8 cellular contexts compared by ENCODE assay signal in genomic region chr21:25735895-25736597, GRCh38. TPM values are rescaled to one million over a fixed set of nuclear protein-coding genes. Genes with fewer than 3 reads are reported as not detected.
DNase-seq lines count a peak whose midpoint lies in the region; ATAC-seq and TF ChIP-seq lines count a peak whose summit lies in the region.

No MANE protein-coding gene starts in this region.

- peak; percentile 13 for ATAC-seq in GM18502 (IDR thresholded peaks at IDR 0.05; ENCODE audit: poor library complexity, unreplicated experiment)
- ATAC-seq in HG02981 (IDR thresholded peaks at IDR 0.05; ENCODE audit: unreplicated experiment), result peak; percentile 11
- ATAC-seq in PC-3, result peak; percentile 3

- TF ChIP-seq CTCF in AG09309 (IDR thresholded peaks at IDR 0.05; ENCODE audit: control insufficient read depth, insufficient read depth, low read depth, low read length, missing control alignments), result no peak
- no peak for TF ChIP-seq CTCF in PC-3 (conservative IDR thresholded peaks at IDR 0.05; ENCODE audit: low read depth, low read length)

- intact Hi-C loops in PC-3 (cut with micrococcal nuclease), result loop anchor here (1.0 to 10.0 kb wide), 2 partner anchors 128 to 129 kb away; no protein-coding TSS in a partner anchor

- peak overlapping the region; percentile 94 for H3K4me2 ChIP-seq in PC-3 (ENCODE audit: low read length)

- peak overlapping the region; percentile 97 for H3K27ac ChIP-seq in PC-3 (ENCODE audit: low read length)
- peak overlapping the region; percentile 97 for H3K27ac ChIP-seq in muscle layer of duodenum (ENCODE audit: low read length)

- H3K79me2 ChIP-seq in PC-3 (ENCODE audit: low read length), result peaks cover 89% of the 10 kb centered on the region

- peak overlapping the region; percentile 90 for H2AFZ ChIP-seq in PC-3 (ENCODE audit: low read length)

- DNase-seq in AG09309 (ENCODE audit: low read depth) (no peak), PC-3 (peak; percentile 9), dermis blood vessel endothelial cell (peak; percentile 45), NCI-H1930 (lab: John Stamatoyannopoulos, UW) (no peak)
- no peak for DNase-seq in activated CD4-positive, alpha-beta T cell treated with anti-CD3 and anti-CD28 coated beads, Interleukin-2, amount 50 U/mL, for 4 hours

- H3K36me3 ChIP-seq in PC-3 (ENCODE audit: low read depth, low read length) (no peaks in the 10 kb centered on the region), muscle layer of duodenum (ENCODE audit: control insufficient read depth in 1 of 2, insufficient read depth in 2 of 2, low read length in 2 of 2) (peaks cover 0 to 6% of the 10 kb centered on the region in 2 donors)

- H3K27me3 ChIP-seq in PC-3 (ENCODE audit: low read length) (no peaks in the 10 kb centered on the region), muscle layer of duodenum (ENCODE audit: low read depth, low read length) (no peaks in the 10 kb centered on the region)

- H3F3A ChIP-seq in PC-3 (ENCODE audit: low read length, unreplicated experiment), result no peaks in the 10 kb centered on the region

- H4K20me1 ChIP-seq in PC-3 (ENCODE audit: low read length), result peaks cover 5% of the 10 kb centered on the region; the same call in 1 of the 2 replicates

- H3K9ac ChIP-seq in PC-3 (ENCODE audit: low read length), result peak overlapping the region; percentile 99

- H3K9me2 ChIP-seq in PC-3 (replicated peaks; ENCODE audit: low read length), result no peaks in the 10 kb centered on the region

- CTCF ChIA-PET in PC-3 (lab: Charles Lee), result no interaction called here

- BruUV-seq in PC-3 (replicated peaks; lab: Mats Ljungman, UMichigan), result TSS peak; percentile 29

- POLR2A ChIA-PET in PC-3 (lab: Charles Lee; ENCODE audit: unreplicated experiment), result no interaction called here

- H3K4me1 ChIP-seq in PC-3 (ENCODE audit: insufficient read depth, low read length), result peaks cover 18% of the 10 kb centered on the region; the same call in 1 of the 2 replicates
- peaks cover 4 to 38% of the 10 kb centered on the region in 2 donors for H3K4me1 ChIP-seq in muscle layer of duodenum (ENCODE audit: control insufficient read depth in 1 of 2, insufficient read depth in 2 of 2, low read length in 2 of 2)

- H3K9me3 ChIP-seq in PC-3 (ENCODE audit: low read length), result no peaks in the 10 kb centered on the region
- H3K9me3 ChIP-seq in muscle layer of duodenum (ENCODE audit: control insufficient read depth in 1 of 2, low read length in 2 of 2), result no peaks in the 10 kb centered on the region

- H3K4me3 ChIP-seq in AG09309 (ENCODE audit: control insufficient read depth, low read depth, low read length), result peak overlapping the region; percentile 90
- H3K4me3 ChIP-seq in PC-3 (ENCODE audit: low read length), result peak overlapping the region; percentile 93
- H3K4me3 ChIP-seq in muscle layer of duodenum (ENCODE audit: low read depth in 1 of 2, low read length in 2 of 2), result peak overlapping the region; percentile 88 to 98

RNA-seq across cellular contexts. Expression of gene GABPA, which starts 1.3 kb away (rescaled TPM):
- total RNA-seq in PC-3 (2014; rRNA removed) (19.0 and 19.9 TPM in 2 replicates), dermis blood vessel endothelial cell (41.6 and 44.4 TPM in 2 replicates)

RNA-seq across cellular contexts. Expression of gene ATP5PF, which starts 1.3 kb away (rescaled TPM):
- total RNA-seq in PC-3 (2014; rRNA removed) (170 and 184 TPM in 2 replicates), dermis blood vessel endothelial cell (48.2 and 64.2 TPM in 2 replicates)

Comparison
In these comparisons a context has a peak if more than half of its experiments do, and no peak if none do; other contexts are left out.
1. DNase-seq: peak in PC-3 (single experiment) and dermis blood vessel endothelial cell (single experiment); none in AG09309 (single experiment), NCI-H1930 (0 of 2) and activated CD4-positive, alpha-beta T cell treated with anti-CD3 and anti-CD28 coated beads, Interleukin-2, amount 50 U/mL, for 4 hours (0 of 2).
2. Peak in every context shown above with its lines, with median percentiles within 50 percentile points of each other: H3K4me3 ChIP-seq and ATAC-seq.